In genomic region chr9:463455-464125, GRCh38 we compare ENCODE assay signal across 3 cellular contexts.
TF ChIP-seq lines count a peak whose summit lies in the region.

No MANE protein-coding gene starts in this region.

TF ChIP-seq in A549, 52 proteins besides CTCF, POLR2A, EP300 and RAD21:
- no peak for TF ChIP-seq CHD4 (IDR thresholded peaks at IDR 0.05; ENCODE audit: borderline replicate concordance)
- TF ChIP-seq HEYL (CRISPR knock-in tag; IDR thresholded peaks at IDR 0.05) = no peak
- no peak for TF ChIP-seq ZFP36 (IDR thresholded peaks at IDR 0.05; ENCODE audit: borderline replicate concordance, partially characterized antibody)
- TF ChIP-seq RFX5 (IDR thresholded peaks at IDR 0.05) = no peak
- peak; percentile 62 for TF ChIP-seq MAX (IDR thresholded peaks at IDR 0.05)
- TF ChIP-seq MAFK (IDR thresholded peaks at IDR 0.05; ENCODE audit: partially characterized antibody) = peak; percentile 9
- TF ChIP-seq REST (IDR thresholded peaks at IDR 0.05) = no peak
- no peak for TF ChIP-seq HOXA7 (CRISPR knock-in tag; IDR thresholded peaks at IDR 0.05)
- TF ChIP-seq FOSL2 (IDR thresholded peaks at IDR 0.05) = no peak
- peak; percentile 62 for TF ChIP-seq FOSL2 (CRISPR knock-in tag; IDR thresholded peaks at IDR 0.05)
- no peak for TF ChIP-seq PHF8 (IDR thresholded peaks at IDR 0.05; ENCODE audit: borderline replicate concordance, low read depth)
- TF ChIP-seq HDAC2 (IDR thresholded peaks at IDR 0.05) = no peak
- no peak for TF ChIP-seq TP53 (CRISPR knock-in tag; IDR thresholded peaks at IDR 0.05)
- TF ChIP-seq GATA3 (IDR thresholded peaks at IDR 0.05; ENCODE audit: borderline replicate concordance) = peak; percentile 76
- TF ChIP-seq CEBPB (IDR thresholded peaks at IDR 0.05) = no peak

TF ChIP-seq in GM23338, 12 proteins besides CTCF, POLR2A, EP300 and RAD21 (continues in another document):
- TF ChIP-seq NANOG (IDR thresholded peaks at IDR 0.05; ENCODE audit: borderline replicate concordance) = no peak
- TF ChIP-seq ETS1 (IDR thresholded peaks at IDR 0.05) = no peak
- no peak for TF ChIP-seq ZNF331 (CRISPR knock-in tag; IDR thresholded peaks at IDR 0.05; ENCODE audit: low read depth)
- no peak for TF ChIP-seq POLR2AphosphoS5 (IDR thresholded peaks at IDR 0.05; ENCODE audit: low read depth)
- TF ChIP-seq EZH2phosphoT487 (IDR thresholded peaks at IDR 0.05; ENCODE audit: unreplicated experiment) = no peak
- no peak for TF ChIP-seq REST (IDR thresholded peaks at IDR 0.05; ENCODE audit: unreplicated experiment)
- TF ChIP-seq ZNF114 (CRISPR knock-in tag; IDR thresholded peaks at IDR 0.05) = no peak
- TF ChIP-seq CREB1 (CRISPR knock-in tag; IDR thresholded peaks at IDR 0.05; ENCODE audit: low read depth) = no peak
- no peak for TF ChIP-seq JUNB (IDR thresholded peaks at IDR 0.05; ENCODE audit: unreplicated experiment)
- TF ChIP-seq STAT1 (IDR thresholded peaks at IDR 0.05; ENCODE audit: unreplicated experiment) = no peak
- TF ChIP-seq EZH2 (IDR thresholded peaks at IDR 0.05; ENCODE audit: low read depth, unreplicated experiment) = no peak

TF ChIP-seq in HepG2, 621 proteins besides CTCF, POLR2A, EP300 and RAD21 (continues in another document):
- TF ChIP-seq FOSL2 (CRISPR knock-in tag; IDR thresholded peaks at IDR 0.05) (peak; percentile 61), ZBTB39 (CRISPR knock-in tag; IDR thresholded peaks at IDR 0.05) (no peak), SRF (IDR thresholded peaks at IDR 0.05; ENCODE audit: low read depth, low read length) (no peak), SOX13 (IDR thresholded peaks at IDR 0.05) (no peak), SOX13 (CRISPR knock-in tag; conservative IDR thresholded peaks at IDR 0.05 in 1 of 2, IDR thresholded peaks at IDR 0.05 in 1 of 2) (0 out of 4 replicates have a peak, but pooled peaks of 1 of the 2 experiments have one; percentile 27), DPF2 (CRISPR knock-in tag; IDR thresholded peaks at IDR 0.05; ENCODE audit: borderline replicate concordance, low read depth) (no peak), KLF15 (CRISPR knock-in tag; IDR thresholded peaks at IDR 0.05; ENCODE audit: borderline replicate concordance) (no peak), RBM39 (IDR thresholded peaks at IDR 0.05; ENCODE audit: low read depth, low read length, poor library complexity, severe bottlenecking) (no peak), SOX6 (IDR thresholded peaks at IDR 0.05) (no peak), SOX6 (CRISPR knock-in tag; IDR thresholded peaks at IDR 0.05) (peak; percentile 40; the same call in 1 of the 2 replicates), MBNL3 (CRISPR knock-in tag; conservative IDR thresholded peaks at IDR 0.05) (no peak), ETS1 (CRISPR knock-in tag; IDR thresholded peaks at IDR 0.05) (no peak), FOXA3 (CRISPR knock-in tag; IDR thresholded peaks at IDR 0.05) (peak; percentile 27; the same call in 1 of the 2 replicates), AGO2 (optimal IDR thresholded peaks at IDR 0.05; ENCODE audit: low read depth, low read length) (no peak), GMEB2 (CRISPR knock-in tag; IDR thresholded peaks at IDR 0.05; ENCODE audit: low read depth) (no peak), FIP1L1 (IDR thresholded peaks at IDR 0.05; ENCODE audit: borderline replicate concordance, insufficient read depth, low read depth, low read length) (no peak), TOPORS (CRISPR knock-in tag; IDR thresholded peaks at IDR 0.05) (no peak), ZSCAN9 (CRISPR knock-in tag; IDR thresholded peaks at IDR 0.05; ENCODE audit: borderline replicate concordance) (no peak), CSRNP1 (CRISPR knock-in tag; IDR thresholded peaks at IDR 0.05) (no peak), RFX3 (CRISPR knock-in tag; IDR thresholded peaks at IDR 0.05) (no peak), MLXIP (CRISPR knock-in tag; IDR thresholded peaks at IDR 0.05; ENCODE audit: borderline replicate concordance) (no peak)
- TF ChIP-seq, protein P1, sequence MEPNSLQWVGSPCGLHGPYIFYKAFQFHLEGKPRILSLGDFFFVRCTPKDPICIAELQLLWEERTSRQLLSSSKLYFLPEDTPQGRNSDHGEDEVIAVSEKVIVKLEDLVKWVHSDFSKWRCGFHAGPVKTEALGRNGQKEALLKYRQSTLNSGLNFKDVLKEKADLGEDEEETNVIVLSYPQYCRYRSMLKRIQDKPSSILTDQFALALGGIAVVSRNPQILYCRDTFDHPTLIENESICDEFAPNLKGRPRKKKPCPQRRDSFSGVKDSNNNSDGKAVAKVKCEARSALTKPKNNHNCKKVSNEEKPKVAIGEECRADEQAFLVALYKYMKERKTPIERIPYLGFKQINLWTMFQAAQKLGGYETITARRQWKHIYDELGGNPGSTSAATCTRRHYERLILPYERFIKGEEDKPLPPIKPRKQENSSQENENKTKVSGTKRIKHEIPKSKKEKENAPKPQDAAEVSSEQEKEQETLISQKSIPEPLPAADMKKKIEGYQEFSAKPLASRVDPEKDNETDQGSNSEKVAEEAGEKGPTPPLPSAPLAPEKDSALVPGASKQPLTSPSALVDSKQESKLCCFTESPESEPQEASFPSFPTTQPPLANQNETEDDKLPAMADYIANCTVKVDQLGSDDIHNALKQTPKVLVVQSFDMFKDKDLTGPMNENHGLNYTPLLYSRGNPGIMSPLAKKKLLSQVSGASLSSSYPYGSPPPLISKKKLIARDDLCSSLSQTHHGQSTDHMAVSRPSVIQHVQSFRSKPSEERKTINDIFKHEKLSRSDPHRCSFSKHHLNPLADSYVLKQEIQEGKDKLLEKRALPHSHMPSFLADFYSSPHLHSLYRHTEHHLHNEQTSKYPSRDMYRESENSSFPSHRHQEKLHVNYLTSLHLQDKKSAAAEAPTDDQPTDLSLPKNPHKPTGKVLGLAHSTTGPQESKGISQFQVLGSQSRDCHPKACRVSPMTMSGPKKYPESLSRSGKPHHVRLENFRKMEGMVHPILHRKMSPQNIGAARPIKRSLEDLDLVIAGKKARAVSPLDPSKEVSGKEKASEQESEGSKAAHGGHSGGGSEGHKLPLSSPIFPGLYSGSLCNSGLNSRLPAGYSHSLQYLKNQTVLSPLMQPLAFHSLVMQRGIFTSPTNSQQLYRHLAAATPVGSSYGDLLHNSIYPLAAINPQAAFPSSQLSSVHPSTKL (CRISPR knock-in tag; IDR thresholded peaks at IDR 0.05) = peak; percentile 57; the same call in 1 of the 2 replicates
- TF ChIP-seq, protein P2, sequence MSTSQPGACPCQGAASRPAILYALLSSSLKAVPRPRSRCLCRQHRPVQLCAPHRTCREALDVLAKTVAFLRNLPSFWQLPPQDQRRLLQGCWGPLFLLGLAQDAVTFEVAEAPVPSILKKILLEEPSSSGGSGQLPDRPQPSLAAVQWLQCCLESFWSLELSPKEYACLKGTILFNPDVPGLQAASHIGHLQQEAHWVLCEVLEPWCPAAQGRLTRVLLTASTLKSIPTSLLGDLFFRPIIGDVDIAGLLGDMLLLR (CRISPR knock-in tag; IDR thresholded peaks at IDR 0.05) = no peak
- TF ChIP-seq, protein P3, sequence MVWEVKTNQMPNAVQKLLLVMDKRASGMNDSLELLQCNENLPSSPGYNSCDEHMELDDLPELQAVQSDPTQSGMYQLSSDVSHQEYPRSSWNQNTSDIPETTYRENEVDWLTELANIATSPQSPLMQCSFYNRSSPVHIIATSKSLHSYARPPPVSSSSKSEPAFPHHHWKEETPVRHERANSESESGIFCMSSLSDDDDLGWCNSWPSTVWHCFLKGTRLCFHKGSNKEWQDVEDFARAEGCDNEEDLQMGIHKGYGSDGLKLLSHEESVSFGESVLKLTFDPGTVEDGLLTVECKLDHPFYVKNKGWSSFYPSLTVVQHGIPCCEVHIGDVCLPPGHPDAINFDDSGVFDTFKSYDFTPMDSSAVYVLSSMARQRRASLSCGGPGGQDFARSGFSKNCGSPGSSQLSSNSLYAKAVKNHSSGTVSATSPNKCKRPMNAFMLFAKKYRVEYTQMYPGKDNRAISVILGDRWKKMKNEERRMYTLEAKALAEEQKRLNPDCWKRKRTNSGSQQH (CRISPR knock-in tag; IDR thresholded peaks at IDR 0.05; ENCODE audit: low read depth) = no peak
- TF ChIP-seq, protein P4, sequence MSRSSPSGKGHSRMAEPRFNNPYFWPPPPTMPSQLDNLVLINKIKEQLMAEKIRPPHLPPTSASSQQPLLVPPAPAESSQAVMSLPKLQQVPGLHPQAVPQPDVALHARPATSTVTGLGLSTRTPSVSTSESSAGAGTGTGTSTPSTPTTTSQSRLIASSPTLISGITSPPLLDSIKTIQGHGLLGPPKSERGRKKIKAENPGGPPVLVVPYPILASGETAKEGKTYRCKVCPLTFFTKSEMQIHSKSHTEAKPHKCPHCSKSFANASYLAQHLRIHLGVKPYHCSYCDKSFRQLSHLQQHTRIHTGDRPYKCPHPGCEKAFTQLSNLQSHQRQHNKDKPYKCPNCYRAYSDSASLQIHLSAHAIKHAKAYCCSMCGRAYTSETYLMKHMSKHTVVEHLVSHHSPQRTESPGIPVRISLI (CRISPR knock-in tag; IDR thresholded peaks at IDR 0.05; ENCODE audit: borderline replicate concordance) = no peak
- TF ChIP-seq, protein P5, sequence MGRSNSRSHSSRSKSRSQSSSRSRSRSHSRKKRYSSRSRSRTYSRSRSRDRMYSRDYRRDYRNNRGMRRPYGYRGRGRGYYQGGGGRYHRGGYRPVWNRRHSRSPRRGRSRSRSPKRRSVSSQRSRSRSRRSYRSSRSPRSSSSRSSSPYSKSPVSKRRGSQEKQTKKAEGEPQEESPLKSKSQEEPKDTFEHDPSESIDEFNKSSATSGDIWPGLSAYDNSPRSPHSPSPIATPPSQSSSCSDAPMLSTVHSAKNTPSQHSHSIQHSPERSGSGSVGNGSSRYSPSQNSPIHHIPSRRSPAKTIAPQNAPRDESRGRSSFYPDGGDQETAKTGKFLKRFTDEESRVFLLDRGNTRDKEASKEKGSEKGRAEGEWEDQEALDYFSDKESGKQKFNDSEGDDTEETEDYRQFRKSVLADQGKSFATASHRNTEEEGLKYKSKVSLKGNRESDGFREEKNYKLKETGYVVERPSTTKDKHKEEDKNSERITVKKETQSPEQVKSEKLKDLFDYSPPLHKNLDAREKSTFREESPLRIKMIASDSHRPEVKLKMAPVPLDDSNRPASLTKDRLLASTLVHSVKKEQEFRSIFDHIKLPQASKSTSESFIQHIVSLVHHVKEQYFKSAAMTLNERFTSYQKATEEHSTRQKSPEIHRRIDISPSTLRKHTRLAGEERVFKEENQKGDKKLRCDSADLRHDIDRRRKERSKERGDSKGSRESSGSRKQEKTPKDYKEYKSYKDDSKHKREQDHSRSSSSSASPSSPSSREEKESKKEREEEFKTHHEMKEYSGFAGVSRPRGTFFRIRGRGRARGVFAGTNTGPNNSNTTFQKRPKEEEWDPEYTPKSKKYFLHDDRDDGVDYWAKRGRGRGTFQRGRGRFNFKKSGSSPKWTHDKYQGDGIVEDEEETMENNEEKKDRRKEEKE (IDR thresholded peaks at IDR 0.05) = no peak
